Comparison of ENCODE assay signal across 16 cellular contexts in genomic region chr2:143696651-143697050, GRCh38.
A peak's percentile ranks its signal among the peaks of the same experiment; 100 is the strongest.
DNase-seq lines count a peak whose midpoint lies in the region; ATAC-seq, FAIRE-seq and TF ChIP-seq lines count a peak whose summit lies in the region.
"Had no signal": no experiment of that assay in that cellular context is flagged by ENCODE, and none has a peak within 500 bp of the region (broad histone marks: within the 10 kb centered on the region; RNA-seq: fewer than 3 reads in every experiment).

No MANE protein-coding gene starts in this region.

- DNase-seq in GM18507 (ENCODE audit: extremely low spot score, insufficient read length, low read depth) (no peak), GM20000 (ENCODE audit: low spot score) (peak; percentile 10), D721Med (ENCODE audit: insufficient read length, low spot score) (no peak), EL (no peak), DMS114 treated with DMSO at 0.1 percent for 48 hours (lab: John Stamatoyannopoulos, UW; ENCODE audit: unreplicated experiment) (no peak), Right ventricle myocardium superior (no peak)
- DNase-seq: cerebellar nuclear complex, DMS53, HFFc6, NCI-H1694, stomach, WERI-Rb-1 had no signal

- intact Hi-C loops in Right ventricle myocardium superior (cut with DNase I), result no loop called here

- ATAC-seq in HG02840 (IDR thresholded peaks at IDR 0.05; ENCODE audit: low FRiP score, unreplicated experiment) (peak; percentile 65), HG03520 (IDR thresholded peaks at IDR 0.05; ENCODE audit: unreplicated experiment) (peak; percentile 78), Right ventricle myocardium superior (ENCODE audit: poor library complexity) (no peak)
- ATAC-seq: left lobe of liver, sciatic nerve had no signal

- FAIRE-seq in GM18507 (lab: Jason Lieb, UNC), result peak; percentile 36
- FAIRE-seq in D721Med (lab: Jason Lieb, UNC), result no peak

- TF ChIP-seq CTCF in GM20000 (IDR thresholded peaks at IDR 0.05; ENCODE audit: extremely low read depth, missing control alignments) (no peak), D721Med (IDR thresholded peaks at IDR 0.05; ENCODE audit: insufficient read depth, missing control alignments) (no peak)
